Comparison of ENCODE assay signal across 18 cellular contexts in genomic region chr17:31078290-31078689, GRCh38.
"Had no signal": no experiment of that assay in that cellular context is flagged by ENCODE, and none has a peak within 500 bp of the region (broad histone marks: within the 10 kb centered on the region; RNA-seq: fewer than 3 reads in every experiment).

No MANE protein-coding gene starts in this region.

- ATAC-seq: activated naive CD4-positive, alpha-beta T cell treated with anti-CD3 and anti-CD28 coated beads, Interleukin-2, amount 50 U/mL, for 72 hours; activated T-cell treated with anti-CD3 and anti-CD28 coated beads, Interleukin-2, amount 50 U/mL, for 72 hours; left lung; natural killer cell; stimulated activated naive B cell treated with anti-CD40 and anti-IgM and Interleukin-4, amounts not matched to agents 10 μg/mL and 1 μg/mL and 100 μg/mL, for 72 hours had no signal

- H3K27ac ChIP-seq: left lung, skin epidermis, thyroid gland had no signal

- H3K9me3 Mint-ChIP-seq: activated B cell treated with CpG ODN at 0.5 μM for 24 hours; activated CD4-positive, alpha-beta T cell treated with anti-CD3 and anti-CD28 coated beads, Interleukin-2, amount 10 ng/mL, durations not matched to agents 24 days and 14 days; activated naive CD4-positive, alpha-beta T cell treated with anti-CD3 and anti-CD28 coated beads, Interleukin-2, amount 50 U/mL, for 72 hours; activated T-cell treated with anti-CD3 and anti-CD28 coated beads, Interleukin-2, amount 50 U/mL, for 72 hours; memory B cell; natural killer cell; stimulated activated naive B cell treated with anti-CD40 and anti-IgM and Interleukin-4, amounts not matched to agents 10 μg/mL and 1 μg/mL and 100 μg/mL, for 72 hours; T-helper 2 cell treated with Interferon-gamma antibody and Interleukin-4, amounts not matched to agents 5 μg/mL and 100 μg/mL, for 36 hours had no signal

- H3K36me3 Mint-ChIP-seq: activated naive CD4-positive, alpha-beta T cell treated with anti-CD3 and anti-CD28 coated beads, Interleukin-2, amount 50 U/mL, for 72 hours; memory B cell; natural killer cell; stimulated activated naive B cell treated with anti-CD40 and anti-IgM and Interleukin-4, amounts not matched to agents 10 μg/mL and 1 μg/mL and 100 μg/mL, for 72 hours had no signal

- H3K9me3 ChIP-seq: left lung, thyroid gland had no signal

- H3K27me3 Mint-ChIP-seq: activated B cell treated with CpG ODN at 0.5 μM for 24 hours; activated CD4-positive, alpha-beta T cell treated with anti-CD3 and anti-CD28 coated beads, Interleukin-2, amount 10 ng/mL, durations not matched to agents 24 days and 14 days; memory B cell; stimulated activated naive B cell treated with anti-CD40 and anti-IgM and Interleukin-4, amounts not matched to agents 10 μg/mL and 1 μg/mL and 100 μg/mL, for 72 hours had no signal

- H3K27ac Mint-ChIP-seq: activated B cell treated with CpG ODN at 0.5 μM for 24 hours; activated CD4-positive, alpha-beta T cell treated with anti-CD3 and anti-CD28 coated beads, Interleukin-2, amount 10 ng/mL, durations not matched to agents 24 days and 14 days; activated naive CD4-positive, alpha-beta T cell treated with anti-CD3 and anti-CD28 coated beads, Interleukin-2, amount 50 U/mL, for 72 hours; activated T-cell treated with anti-CD3 and anti-CD28 coated beads, Interleukin-2, amount 50 U/mL, for 72 hours; memory B cell; natural killer cell; stimulated activated naive B cell treated with anti-CD40 and anti-IgM and Interleukin-4, amounts not matched to agents 10 μg/mL and 1 μg/mL and 100 μg/mL, for 72 hours; T-helper 2 cell treated with Interferon-gamma antibody and Interleukin-4, amounts not matched to agents 5 μg/mL and 100 μg/mL, for 36 hours had no signal

- H3K4me3 ChIP-seq: left lung, skin epidermis, thyroid gland had no signal

- H3K36me3 ChIP-seq: left lung, thyroid gland had no signal

- DNase-seq: activated B cell treated with CpG ODN at 0.5 μM for 24 hours; activated CD4-positive, alpha-beta T cell treated with anti-CD3 and anti-CD28 coated beads, Interleukin-2, amount 10 ng/mL, durations not matched to agents 24 days and 14 days; activated CD8-positive, alpha-beta memory T cell treated with anti-CD3 and anti-CD28 coated beads, Interleukin-2, amount 50 U/mL, for 48 hours; activated gamma-delta T cell; activated T-cell treated with anti-CD3 and anti-CD28 coated beads, Interleukin-2, amount 50 U/mL, for 72 hours; hippocampal formation; left lung; natural killer cell; stimulated activated CD4-positive, alpha-beta T cell treated with anti-CD3 and anti-CD28 coated beads, Interleukin-15, amount 100 ng/mL, for 24 hours; stimulated activated CD4-positive, alpha-beta T cell treated with anti-CD3 and anti-CD28 coated beads, Interleukin-4, amount 100 ng/mL, for 1 hour; stimulated activated naive B cell treated with anti-CD40 and anti-IgM and Interleukin-4, amounts not matched to agents 10 μg/mL and 1 μg/mL and 100 μg/mL, for 72 hours; thyroid gland had no signal

- H3K27me3 ChIP-seq: left lung, thyroid gland had no signal

- H3K4me1 ChIP-seq: left lung, thyroid gland had no signal

- H3K4me1 Mint-ChIP-seq: activated B cell treated with CpG ODN at 0.5 μM for 24 hours; activated CD4-positive, alpha-beta T cell treated with anti-CD3 and anti-CD28 coated beads, Interleukin-2, amount 10 ng/mL, durations not matched to agents 24 days and 14 days; memory B cell; natural killer cell; stimulated activated naive B cell treated with anti-CD40 and anti-IgM and Interleukin-4, amounts not matched to agents 10 μg/mL and 1 μg/mL and 100 μg/mL, for 72 hours had no signal

- H3K4me3 Mint-ChIP-seq: activated B cell treated with CpG ODN at 0.5 μM for 24 hours; activated CD4-positive, alpha-beta T cell treated with anti-CD3 and anti-CD28 coated beads, Interleukin-2, amount 10 ng/mL, durations not matched to agents 24 days and 14 days; activated T-cell treated with anti-CD3 and anti-CD28 coated beads, Interleukin-2, amount 50 U/mL, for 72 hours; memory B cell; natural killer cell; stimulated activated naive B cell treated with anti-CD40 and anti-IgM and Interleukin-4, amounts not matched to agents 10 μg/mL and 1 μg/mL and 100 μg/mL, for 72 hours; T-helper 2 cell treated with Interferon-gamma antibody and Interleukin-4, amounts not matched to agents 5 μg/mL and 100 μg/mL, for 36 hours had no signal

- FAIRE-seq: keratinocyte, urothelium cell line had no signal
